In the genomic region with DNA sequence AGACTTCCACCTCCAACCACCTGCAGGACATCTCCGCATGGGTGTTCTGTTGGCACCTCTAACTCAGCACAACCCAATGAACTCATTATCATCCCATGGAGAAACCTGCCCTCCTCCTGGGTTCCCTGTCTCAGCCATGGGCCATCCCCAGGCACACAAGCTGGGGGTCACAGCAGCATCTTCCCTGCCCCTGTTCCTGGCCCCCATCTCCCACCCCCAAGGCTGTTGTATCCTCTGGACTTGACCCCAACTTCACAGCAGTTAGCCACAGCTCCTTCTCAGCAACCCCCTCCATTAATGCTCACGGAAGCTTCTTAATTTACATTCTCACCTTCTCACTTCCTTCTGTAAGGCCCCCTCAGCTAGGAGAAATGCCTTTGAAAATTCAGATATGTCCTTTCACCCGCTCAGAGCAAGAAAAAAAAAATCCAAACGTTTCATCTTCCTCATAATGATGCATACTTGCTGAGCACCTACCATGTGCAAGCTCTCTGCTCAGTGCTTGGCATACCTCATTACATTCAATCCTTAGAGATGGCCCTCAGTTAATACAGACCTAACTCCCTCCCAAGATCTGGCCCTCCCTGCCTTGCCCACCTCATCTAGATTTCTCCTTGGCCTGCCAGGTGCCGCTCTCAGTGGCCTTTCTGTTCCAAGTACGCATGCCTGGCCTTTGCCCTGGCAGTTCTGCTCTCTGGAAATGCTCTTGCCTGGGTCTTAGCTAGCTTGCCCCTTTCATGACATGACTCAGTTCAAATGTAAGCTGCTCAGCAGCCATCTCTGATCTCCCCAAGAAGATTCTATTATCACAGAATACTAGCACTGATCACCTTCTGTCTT, we compare ENCODE assay signal across 30 cellular contexts. TPM values are rescaled to one million over a fixed set of nuclear protein-coding genes. Genes with fewer than 3 reads are reported as not detected.
A peak's percentile ranks its signal among the peaks of the same experiment; 100 is the strongest.
DNase-seq lines count a peak whose midpoint lies in the region; ATAC-seq and TF ChIP-seq lines count a peak whose summit lies in the region.
"Had no signal": no experiment of that assay in that cellular context is flagged by ENCODE, and none has a peak within 500 bp of the region (broad histone marks: within the 10 kb centered on the region; RNA-seq: fewer than 3 reads in every experiment).

No MANE protein-coding gene starts in this region.

- H3K4me2 ChIP-seq in GM23338 = no peak overlapping the region

- H3K36me3 ChIP-seq in CD4-positive, alpha-beta memory T cell (ENCODE audit: insufficient read depth, low read length) = no peaks in the 10 kb centered on the region
- H3K36me3 ChIP-seq in GM23338 (ENCODE audit: insufficient read depth) = no peaks in the 10 kb centered on the region
- H3K36me3 ChIP-seq: adrenal gland, gastrocnemius medialis, left lung, ovary, transverse colon had no signal

- H4K20me1 ChIP-seq in GM23338 (replicated peaks; ENCODE audit: insufficient read depth) = no peaks in the 10 kb centered on the region

- peaks cover 0 to 5% of the 10 kb centered on the region in 2 donors for H3K9me3 ChIP-seq in CD4-positive, alpha-beta memory T cell (ENCODE audit: control insufficient read depth in 1 of 2, low read length in 2 of 2)
- H3K9me3 ChIP-seq: body of pancreas, gastrocnemius medialis, ovary had no signal

- no peak for TF ChIP-seq POLR2A in GM18505 (IDR thresholded peaks at IDR 0.05; ENCODE audit: borderline replicate concordance, extremely low read depth, insufficient read depth, insufficient read length)

- no peak overlapping the region for H3K27ac ChIP-seq in CD4-positive, alpha-beta memory T cell (ENCODE audit: low read depth, low read length)
- H3K27ac ChIP-seq in GM23338 (ENCODE audit: low read depth) = no peak overlapping the region
- H3K27ac ChIP-seq: adrenal gland, body of pancreas, gastrocnemius medialis, left lung, ovary, transverse colon had no signal

- ATAC-seq in GM23338 (no peak), WTC11 (no peak), GM18505 (IDR thresholded peaks at IDR 0.05; ENCODE audit: unreplicated experiment) (no peak)
- ATAC-seq: activated T-cell treated with anti-CD3 and anti-CD28 coated beads, Interleukin-2, amount 50 U/mL, for 72 hours; body of pancreas; gastrocnemius medialis; left lung; SK-N-SH treated with all-trans-retinoic acid at 6 μM for 48 hours had no signal

- H3K27me3 Mint-ChIP-seq in CD4-positive, alpha-beta memory T cell = peaks cover 0 to 1% of the 10 kb centered on the region in 2 donors
- peaks cover 12% of the 10 kb centered on the region for H3K27me3 Mint-ChIP-seq in GM23338 (ENCODE audit: insufficient read depth, low read depth, poor library complexity)
- H3K27me3 Mint-ChIP-seq in WTC11 (ENCODE audit: low read depth) = peaks cover 6% of the 10 kb centered on the region
- H3K27me3 Mint-ChIP-seq in neural crest cell (ENCODE audit: low read depth) = no peaks in the 10 kb centered on the region

- no peak for DNase-seq in CD4-positive, alpha-beta memory T cell
- DNase-seq in GM23338 (ENCODE audit: low spot score) = no peak
- no peak for DNase-seq in WTC11 (ENCODE audit: low spot score)
- DNase-seq in neural crest cell (ENCODE audit: low read depth, low spot score) = no peak
- no peak for DNase-seq in hepatic stellate cell (ENCODE audit: low spot score)
- no peak for DNase-seq in inferior parietal cortex (ENCODE audit: extremely low spot score)
- DNase-seq in GM20000 (ENCODE audit: low spot score) = no peak
- DNase-seq: ACHN; activated CD4-positive, alpha-beta T cell treated with anti-CD3 and anti-CD28 coated beads for 48 hours; activated naive CD4-positive, alpha-beta T cell; activated T-cell treated with anti-CD3 and anti-CD28 coated beads, Interleukin-2, amount 50 U/mL, for 72 hours; adrenal gland; body of pancreas; Calu3; cerebellar nuclear complex; DMS79 treated with DMSO at 0.1 percent for 48 hours; gastrocnemius medialis; hypothalamus; KG1; left lung; NCI-H1417 treated with DMSO at 0.1 percent for 48 hours; ovary; small intestine; stimulated activated CD4-positive, alpha-beta T cell treated with anti-CD3 and anti-CD28 coated beads, Interleukin-2, amount 100 ng/mL, for 24 hours; T-helper 2 cell; transverse colon had no signal

- peak overlapping the region in 5 of 8 donors; percentile 2 to 76 (median 14) for H3K4me3 Mint-ChIP-seq in CD4-positive, alpha-beta memory T cell
- H3K4me3 Mint-ChIP-seq in GM23338 (no peak overlapping the region), WTC11 (no peak overlapping the region), neural crest cell (peak overlapping the region; percentile 84)
- H3K4me3 Mint-ChIP-seq: activated T-cell treated with anti-CD3 and anti-CD28 coated beads, Interleukin-2, amount 50 U/mL, for 72 hours had no signal

- POLR2A ChIA-PET in CD4-positive, alpha-beta memory T cell (lab: Charles Lee; ENCODE audit: partially characterized antibody) = interaction anchor here (1.0 kb wide), 1 partner anchor 80 kb away, joined by 3 read pairs; no protein-coding TSS in a partner anchor
- POLR2A ChIA-PET in WTC11 (lab: Charles Lee) = no interaction called here

- no peaks in the 10 kb centered on the region for H3F3A ChIP-seq in GM23338 (replicated peaks; ENCODE audit: low read depth)

- peaks cover 10 to 20% (median 15%) of the 10 kb centered on the region in 4 donors for H3K4me1 Mint-ChIP-seq in CD4-positive, alpha-beta memory T cell
- peaks cover 20% of the 10 kb centered on the region for H3K4me1 Mint-ChIP-seq in GM23338
- peaks cover 24% of the 10 kb centered on the region for H3K4me1 Mint-ChIP-seq in WTC11
- peaks cover 12% of the 10 kb centered on the region for H3K4me1 Mint-ChIP-seq in neural crest cell

- H3K4me1 ChIP-seq in CD4-positive, alpha-beta memory T cell (ENCODE audit: insufficient read depth, low read length) = peaks cover 22% of the 10 kb centered on the region
- peaks cover 12% of the 10 kb centered on the region for H3K4me1 ChIP-seq in GM23338 (ENCODE audit: insufficient read depth)

- CTCF ChIA-PET in CD4-positive, alpha-beta memory T cell (lab: Charles Lee; ENCODE audit: partially characterized antibody) = interaction anchor here (0.7 to 1.7 kb wide), 2 partner anchors 9 to 108 kb away, joined by 3 to 9 read pairs; no protein-coding TSS in a partner anchor
- CTCF ChIA-PET in WTC11 (lab: Charles Lee) = interaction anchor here (0.6 to 1.9 kb wide), 7 partner anchors 10 to 425 kb away, joined by 3 to 5 read pairs (median 3); no protein-coding TSS in a partner anchor

- peaks cover 0 to 9% of the 10 kb centered on the region in 2 donors for H3K36me3 Mint-ChIP-seq in CD4-positive, alpha-beta memory T cell
- peaks cover 6% of the 10 kb centered on the region for H3K36me3 Mint-ChIP-seq in GM23338 (ENCODE audit: low read depth)
- H3K36me3 Mint-ChIP-seq in WTC11 = peaks cover 11% of the 10 kb centered on the region
- H3K36me3 Mint-ChIP-seq in neural crest cell (ENCODE audit: low read depth) = peaks cover 5% of the 10 kb centered on the region

- H3K9me3 Mint-ChIP-seq in CD4-positive, alpha-beta memory T cell = peaks cover 0 to 24% (median 17%) of the 10 kb centered on the region in 8 donors
- H3K9me3 Mint-ChIP-seq in GM23338 = peaks cover 14% of the 10 kb centered on the region; the same call in 2 of the 3 replicates
- H3K9me3 Mint-ChIP-seq in WTC11 = peaks cover 13% of the 10 kb centered on the region
- peaks cover 4% of the 10 kb centered on the region for H3K9me3 Mint-ChIP-seq in neural crest cell

- peaks cover 21% of the 10 kb centered on the region for H3K79me2 ChIP-seq in GM23338 (replicated peaks; ENCODE audit: insufficient read depth)

- H3K27ac Mint-ChIP-seq in CD4-positive, alpha-beta memory T cell = peak overlapping the region in 1 of 7 donors; percentile 42
- H3K27ac Mint-ChIP-seq in GM23338 (no peak overlapping the region), WTC11 (no peak overlapping the region), neural crest cell (ENCODE audit: unreplicated experiment) (peak overlapping the region; percentile 38)
- H3K27ac Mint-ChIP-seq: activated T-cell treated with anti-CD3 and anti-CD28 coated beads, Interleukin-2, amount 50 U/mL, for 72 hours had no signal

- 0 out of 2 replicates have a peak overlapping the region, but pooled peaks have one; percentile 32 for H2AFZ ChIP-seq in GM23338

- TF ChIP-seq CTCF in GM23338 (conservative IDR thresholded peaks at IDR 0.05; ENCODE audit: low read depth in 2 of 2) = no peak
- TF ChIP-seq CTCF in WTC11 (IDR thresholded peaks at IDR 0.05) = no peak
- no peak for TF ChIP-seq CTCF in neural crest cell (conservative IDR thresholded peaks at IDR 0.05)
- TF ChIP-seq CTCF in GM20000 (IDR thresholded peaks at IDR 0.05; ENCODE audit: extremely low read depth, missing control alignments) = no peak

- intact Hi-C loops in CD4-positive, alpha-beta memory T cell (cut with micrococcal nuclease) = no loop called here

- no peaks in the 10 kb centered on the region; the same call in 1 of the 2 replicates for H3K9me2 ChIP-seq in GM23338 (ENCODE audit: insufficient read depth)

- H3K4me3 ChIP-seq in CD4-positive, alpha-beta memory T cell (ENCODE audit: low read length in 2 of 2) = no peak overlapping the region
- H3K4me3 ChIP-seq in GM23338 = no peak overlapping the region
- H3K4me3 ChIP-seq: adrenal gland, body of pancreas, gastrocnemius medialis, left lung, ovary, transverse colon had no signal

- H3K27me3 ChIP-seq in CD4-positive, alpha-beta memory T cell (ENCODE audit: insufficient read depth, low read length) = no peaks in the 10 kb centered on the region
- H3K27me3 ChIP-seq in GM23338 (ENCODE audit: insufficient read depth) = no peaks in the 10 kb centered on the region
- H3K27me3 ChIP-seq: adrenal gland, body of pancreas, gastrocnemius medialis, left lung, ovary, transverse colon had no signal

RNA-seq across cellular contexts. Expression of gene NELFCD, which starts 2.5 kb away (rescaled TPM):
- total RNA-seq in CD4-positive, alpha-beta memory T cell = 10 to 100 TPM; 77.6 to 93.3 TPM
- polyA plus RNA-seq in CD4-positive, alpha-beta memory T cell = 10 to 100 TPM; 72.6 to 88.0 TPM
- total RNA-seq in GM23338 (2014; rRNA removed; shearing (Covaris generic)) = 67.0 and 75.8 TPM in 2 replicates
- polyA plus RNA-seq in GM23338 (2016; fragmentation: Nextera tagmentation; extraction: Ambion mirVana) = 52.1 and 52.9 TPM in 2 replicates
- total RNA-seq in WTC11 (2021) = 53.0 to 66.9 TPM (median 57.6 TPM) in 3 replicates
- total RNA-seq in neural crest cell = 117 and 130 TPM in 2 replicates

RNA-seq across cellular contexts. Expression of gene CTSZ, which starts 28.5 kb away (rescaled TPM):
- 10 to 100 TPM; 34.8 to 37.3 TPM for total RNA-seq in CD4-positive, alpha-beta memory T cell
- 1 to 10 TPM in 1 of 2 donors, under 1 TPM in 1; 0.76 to 3.4 TPM for polyA plus RNA-seq in CD4-positive, alpha-beta memory T cell
- total RNA-seq in GM23338 (2014; rRNA removed; shearing (Covaris generic)) = 41.4 and 47.7 TPM in 2 replicates
- polyA plus RNA-seq in GM23338 (2016; fragmentation: Nextera tagmentation; extraction: Ambion mirVana) = 0.58 and 0.63 TPM in 2 replicates
- 26.3 to 36.2 TPM (median 32.4 TPM) in 3 replicates for total RNA-seq in WTC11 (2021)
- total RNA-seq in neural crest cell = 22.7 and 23.6 TPM in 2 replicates

RNA-seq across cellular contexts. Expression of gene TUBB1, which starts 40.7 kb away (rescaled TPM):
- total RNA-seq in CD4-positive, alpha-beta memory T cell = not detected
- polyA plus RNA-seq in CD4-positive, alpha-beta memory T cell = not detected
- total RNA-seq in GM23338 (2014; rRNA removed; shearing (Covaris generic)) = not detected in 2 replicates
- not detected in 2 replicates for polyA plus RNA-seq in GM23338 (2016; fragmentation: Nextera tagmentation; extraction: Ambion mirVana)
- total RNA-seq in WTC11 (2021) (not detected in 3 replicates), neural crest cell (not detected in 2 replicates)
- total RNA-seq: activated T-cell treated with anti-CD3 and anti-CD28 coated beads, Interleukin-2, amount 50 U/mL, for 72 hours; body of pancreas; Calu3; HT1080; myocyte; transverse colon had no signal

RNA-seq across cellular contexts. Expression of gene ATP5F1E, which starts 53.6 kb away (rescaled TPM):
- 10 to 100 TPM; 77.2 to 84.5 TPM for total RNA-seq in CD4-positive, alpha-beta memory T cell
- polyA plus RNA-seq in CD4-positive, alpha-beta memory T cell = 100 to 1,000 TPM in 1 of 2 donors, 10 to 100 TPM in 1; 76.9 to 102 TPM
- total RNA-seq in GM23338 (2014; rRNA removed; shearing (Covaris generic)) = 8.5 and 12.9 TPM in 2 replicates
- 211 and 233 TPM in 2 replicates for polyA plus RNA-seq in GM23338 (2016; fragmentation: Nextera tagmentation; extraction: Ambion mirVana)
- total RNA-seq in WTC11 (2021) (41.1 to 44.8 TPM (median 43.0 TPM) in 3 replicates), neural crest cell (66.0 and 74.9 TPM in 2 replicates)

Comparison
In these comparisons a context has a peak if more than half of its experiments do, and no peak if none do; other contexts are left out.
1. H3K4me3 Mint-ChIP-seq: peak in CD4-positive, alpha-beta memory T cell (5 of 8) and neural crest cell (single experiment); none in GM23338 (single experiment) and WTC11 (single experiment).